8 cellular contexts compared by ENCODE assay signal in the genomic region with DNA sequence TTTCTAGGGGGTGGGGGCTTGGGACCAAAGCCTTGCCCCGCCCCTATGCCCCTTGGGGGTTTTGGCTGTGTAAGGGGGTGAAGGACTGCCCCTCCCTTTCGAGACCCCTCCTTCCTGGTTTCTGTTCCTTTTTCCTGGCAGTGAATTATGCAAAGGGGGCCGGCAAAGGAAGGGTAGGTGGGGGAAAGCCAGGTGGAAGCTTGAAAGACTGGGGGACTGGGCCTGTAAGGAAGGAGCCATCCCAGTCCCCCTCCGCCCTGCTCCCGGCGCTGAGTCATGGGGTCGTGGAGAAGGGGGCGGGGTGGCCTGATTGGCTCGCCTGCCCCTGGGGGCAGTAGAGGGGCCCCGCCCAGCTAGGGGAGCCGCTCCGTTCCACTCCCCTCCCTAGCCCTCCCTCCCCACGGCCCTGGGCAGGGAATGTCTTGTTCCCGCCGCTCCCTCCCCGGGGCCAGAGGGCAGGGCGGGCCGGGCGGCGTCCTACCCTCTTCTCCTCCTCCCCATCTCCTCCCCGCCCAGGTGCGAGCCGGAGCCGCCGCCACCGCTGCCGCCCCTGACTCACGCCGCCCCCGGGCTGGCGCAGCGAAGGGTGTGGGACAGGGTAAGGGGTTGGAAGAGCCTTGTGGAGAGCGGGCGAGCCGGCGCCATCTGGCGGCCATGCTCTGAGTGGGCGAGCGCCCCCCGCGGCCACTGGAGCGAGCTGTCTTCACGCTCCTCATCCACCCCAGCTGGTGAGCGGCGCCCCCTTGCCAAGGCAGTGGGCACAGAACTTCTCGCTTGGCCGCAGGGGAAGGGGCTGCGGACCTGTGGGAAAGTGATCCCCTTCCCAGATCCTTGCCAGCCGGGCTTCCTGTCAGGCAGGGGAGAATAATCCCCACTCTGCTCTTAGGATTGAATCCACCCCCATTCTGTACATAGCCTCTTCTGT. TPM values are rescaled to one million over a fixed set of nuclear protein-coding genes. Genes with fewer than 3 reads are reported as not detected.
DNase-seq lines count a peak whose midpoint lies in the region; ATAC-seq and TF ChIP-seq lines count a peak whose summit lies in the region.

No MANE protein-coding gene starts in this region.

- H3K36me3 ChIP-seq in kidney epithelial cell (ENCODE audit: control insufficient read depth, insufficient read depth, low read length), result no peaks in the 10 kb centered on the region

- peak; percentile 59 for ATAC-seq in HG02981 (IDR thresholded peaks at IDR 0.05; ENCODE audit: unreplicated experiment)
- peak; percentile 94 to 96 for ATAC-seq in activated CD4-positive, CD25-positive, alpha-beta regulatory T cell treated with anti-CD3 and anti-CD28 coated beads, Interleukin-2, amount 50 U/mL, for 24 hours

- H3K4me3 ChIP-seq in kidney epithelial cell (ENCODE audit: low read depth, low read length), result no peak overlapping the region

- TF ChIP-seq CTCF in kidney epithelial cell (IDR thresholded peaks at IDR 0.05; ENCODE audit: insufficient read depth, low read length, poor library complexity, severe bottlenecking), result peak; percentile 100

- no peaks in the 10 kb centered on the region for H3K27me3 ChIP-seq in kidney epithelial cell (ENCODE audit: control insufficient read depth, insufficient read depth, low read length)

- DNase-seq in DMS79 (lab: John Stamatoyannopoulos, UW) (peak; percentile 9), DMS79 treated with DMSO at 0.1 percent for 48 hours (lab: John Stamatoyannopoulos, UW) (no peak), NCI-H2196 treated with DMSO at 0.1 percent for 48 hours (lab: John Stamatoyannopoulos, UW; ENCODE audit: unreplicated experiment) (peak; percentile 53), kidney epithelial cell (ENCODE audit: low read depth) (no peak)
- peak; percentile 88 for DNase-seq in central memory CD4-positive, alpha-beta T cell
- DNase-seq in stimulated activated CD4-positive, alpha-beta T cell treated with anti-CD3 and anti-CD28 coated beads, Interleukin-15, amount 100 ng/mL, for 1 hour (ENCODE audit: low read depth in 1 of 2, low spot score in 1 of 2), result peak; percentile 82 to 92

RNA-seq across cellular contexts. Expression of gene ZBTB7B, which starts 14.7 kb away (rescaled TPM):
- total RNA-seq in kidney epithelial cell, result 28.0 and 40.3 TPM in 2 replicates

RNA-seq across cellular contexts. Expression of gene DCST2, which starts 16.3 kb away (rescaled TPM):
- total RNA-seq in kidney epithelial cell, result 0.27 TPM in 1 of 2 replicates, not detected in the other

RNA-seq across cellular contexts. Expression of gene DCST1, which starts 16.3 kb away (rescaled TPM):
- total RNA-seq in kidney epithelial cell, result not detected in 2 replicates

RNA-seq across cellular contexts. Expression of gene LENEP, which starts 23.9 kb away (rescaled TPM):
- total RNA-seq in kidney epithelial cell, result 1.6 TPM in 1 of 2 replicates, not detected in the other

RNA-seq across cellular contexts. Expression of gene ADAM15, which starts 33.8 kb away (rescaled TPM):
- total RNA-seq in kidney epithelial cell, result 186 and 209 TPM in 2 replicates

Comparison
In these comparisons a context has a peak if more than half of its experiments do, and no peak if none do; other contexts are left out.
1. DNase-seq: peak in DMS79 (single experiment), NCI-H2196 treated with DMSO at 0.1 percent for 48 hours (single experiment), central memory CD4-positive, alpha-beta T cell (single experiment) and stimulated activated CD4-positive, alpha-beta T cell treated with anti-CD3 and anti-CD28 coated beads, Interleukin-15, amount 100 ng/mL, for 1 hour (2 of 2); none in DMS79 treated with DMSO at 0.1 percent for 48 hours (single experiment) and kidney epithelial cell (single experiment).